Comparison of ENCODE assay signal across 21 cellular contexts in genomic region chr20:34211591-34211990, GRCh38. TPM values are rescaled to one million over a fixed set of nuclear protein-coding genes. Genes with fewer than 3 reads are reported as not detected.
DNase-seq lines count a peak whose midpoint lies in the region; ATAC-seq, FAIRE-seq and TF ChIP-seq lines count a peak whose summit lies in the region.
"Had no signal": no experiment of that assay in that cellular context is flagged by ENCODE, and none has a peak within 500 bp of the region (broad histone marks: within the 10 kb centered on the region; RNA-seq: fewer than 3 reads in every experiment).

No MANE protein-coding gene starts in this region.

- H3K27me3 ChIP-seq in HepG2 (ENCODE audit: control insufficient read depth in 1 of 2, insufficient read depth in 2 of 2, low read length in 2 of 2) (peaks cover 7 to 52% of the 10 kb centered on the region in 2 experiments; a peak in 4 of 5 replicates), right lobe of liver (no peaks in the 10 kb centered on the region)

- no peaks in the 10 kb centered on the region for H3K79me2 ChIP-seq in HepG2 (ENCODE audit: insufficient read depth, low read length)

- no peak overlapping the region for H3K4me2 ChIP-seq in HepG2 (ENCODE audit: low read depth, low read length)

- TF ChIP-seq RAD21 in HepG2 (CRISPR knock-in tag; IDR thresholded peaks at IDR 0.05) = no peak

- H3K27ac ChIP-seq in HepG2 (ENCODE audit: extremely low read length, insufficient read depth, low read length) (no peak overlapping the region), right lobe of liver (no peak overlapping the region)
- H3K27ac ChIP-seq: BLaER1 treated with 17β-estradiol and CSF1 and Interleukin-3, amounts not matched to agents 10 nM and 100 nM; GM23248 had no signal

- TF ChIP-seq CTCF in HepG2 (CRISPR knock-in tag; IDR thresholded peaks at IDR 0.05) = no peak
- no peak for TF ChIP-seq CTCF in right lobe of liver (IDR thresholded peaks at IDR 0.05)
- TF ChIP-seq CTCF in choroid plexus epithelial cell (conservative IDR thresholded peaks at IDR 0.05; ENCODE audit: low read depth, low read length) = no peak

- intact Hi-C loops in HepG2 (cut with micrococcal nuclease; ENCODE audit: unreplicated experiment) (no loop called here), right lobe of liver (cut with DNase I) (no loop called here)

- in situ Hi-C loops in HepG2 (cut with HindIII; ENCODE audit: extremely low pct_ligation_motif_present, low pct_unique_long_range_greater_than_20kb) = no loop called here

- ATAC-seq in HepG2 (no peak), right lobe of liver (no peak), left lobe of liver (no peak), HG03139 (IDR thresholded peaks at IDR 0.05; ENCODE audit: unreplicated experiment) (no peak)
- ATAC-seq: CD8-positive, alpha-beta T cell had no signal

- H3K9ac ChIP-seq in HepG2 (ENCODE audit: insufficient read depth, low read depth, low read length) = no peak overlapping the region
- H3K9ac ChIP-seq: BLaER1 treated with 17β-estradiol and CSF1 and Interleukin-3, amounts not matched to agents 10 nM and 100 nM; GM23248 had no signal

- no peak for TF ChIP-seq EP300 in HepG2 (IDR thresholded peaks at IDR 0.05; ENCODE audit: low read depth in 2 of 2, low read length in 2 of 2)
- no peak for TF ChIP-seq EP300 in HepG2 (CRISPR knock-in tag; IDR thresholded peaks at IDR 0.05; ENCODE audit: borderline replicate concordance)

- no TSS peak for BruUV-seq in HepG2 (replicated peaks; lab: Mats Ljungman, UMichigan)

- CTCF ChIA-PET in HepG2 (lab: Yijun Ruan, JAX; ENCODE audit: low intra/inter-chr PET ratio, low total read pairs) = no interaction called here

- POLR2A ChIA-PET in HepG2 (lab: Yijun Ruan, JAX) = no interaction called here

- H4K20me1 ChIP-seq in HepG2 (ENCODE audit: insufficient read depth, low read length) = no peaks in the 10 kb centered on the region
- H4K20me1 ChIP-seq: BLaER1 treated with 17β-estradiol and CSF1 and Interleukin-3, amounts not matched to agents 10 nM and 100 nM had no signal

- WGBS in HepG2 (ENCODE audit: low lambda C conversion rate) = 5% methylated on average over 2 of the region's 2 CpGs
- 57% methylated on average over 2 of the region's 2 CpGs for WGBS in right lobe of liver (ENCODE audit: insufficient coverage, low coverage, low lambda C conversion rate, missing lambda C conversion rate)

- DNase-seq in HepG2 (ENCODE audit: low spot score) (no peak), right lobe of liver (no peak), amniotic epithelial cell (ENCODE audit: low read depth) (peak; percentile 9), choroid plexus epithelial cell (ENCODE audit: low read depth) (peak; percentile 11), left lobe of liver (ENCODE audit: low spot score) (no peak), SKM-1 (lab: John Stamatoyannopoulos, UW; ENCODE audit: unreplicated experiment) (no peak)
- DNase-seq: 8988T; Calu3; CD8-positive, alpha-beta T cell; DND-41; EL; GM23248; HFFc6 had no signal

- H3K4me3 ChIP-seq in HepG2 (replicated peaks in 1 of 3; ENCODE audit: insufficient read depth in 1 of 3, low read depth in 2 of 3, low read length in 3 of 3) (no peak overlapping the region), right lobe of liver (no peak overlapping the region), choroid plexus epithelial cell (ENCODE audit: low read depth, low read length) (no peak overlapping the region)
- H3K4me3 ChIP-seq: BLaER1 treated with 17β-estradiol and CSF1 and Interleukin-3, amounts not matched to agents 10 nM and 100 nM; GM23248; HAP-1 had no signal

- TF ChIP-seq POLR2A in HepG2 (IDR thresholded peaks at IDR 0.05; ENCODE audit: insufficient read depth in 1 of 2, low read depth in 2 of 2, low read length in 2 of 2) = no peak
- TF ChIP-seq POLR2A in right lobe of liver (IDR thresholded peaks at IDR 0.05) = no peak

- no peaks in the 10 kb centered on the region for H3K36me3 ChIP-seq in HepG2 (replicated peaks in 1 of 2; ENCODE audit: control insufficient read depth in 1 of 2, insufficient read depth in 2 of 2, low read length in 2 of 2)
- no peaks in the 10 kb centered on the region for H3K36me3 ChIP-seq in right lobe of liver
- H3K36me3 ChIP-seq: BLaER1 treated with 17β-estradiol and CSF1 and Interleukin-3, amounts not matched to agents 10 nM and 100 nM; HAP-1 had no signal

- no peak overlapping the region for H2AFZ ChIP-seq in HepG2 (ENCODE audit: low read length)
- H2AFZ ChIP-seq: GM23248 had no signal

- H3K4me1 ChIP-seq in HepG2 (ENCODE audit: insufficient read depth, low read length) = peaks cover 16% of the 10 kb centered on the region
- H3K4me1 ChIP-seq in right lobe of liver = no peaks in the 10 kb centered on the region

- FAIRE-seq in HepG2 (lab: Jason Lieb, UNC) = no peak
- FAIRE-seq: GM12891, GM19239 had no signal

- H3K9me3 ChIP-seq in HepG2 (ENCODE audit: low read length) (no peaks in the 10 kb centered on the region), right lobe of liver (no peaks in the 10 kb centered on the region)
- H3K9me3 ChIP-seq: HAP-1 had no signal

TF ChIP-seq in HepG2, 621 proteins besides CTCF, POLR2A, EP300 and RAD21:
- 0 out of 2 replicates have a peak, but pooled peaks have one; percentile 16 for TF ChIP-seq CBX2 (IDR thresholded peaks at IDR 0.05; ENCODE audit: low read depth, low read length)
- TF ChIP-seq CBX2 (CRISPR knock-in tag; IDR thresholded peaks at IDR 0.05; ENCODE audit: low read depth) = no peak
- TF ChIP-seq ZNF317 (CRISPR knock-in tag; IDR thresholded peaks at IDR 0.05) = peak; percentile 95
- no peak for TF ChIP-seq ZBTB46 (CRISPR knock-in tag; IDR thresholded peaks at IDR 0.05; ENCODE audit: borderline replicate concordance)
- TF ChIP-seq ETV5 (CRISPR knock-in tag; IDR thresholded peaks at IDR 0.05; ENCODE audit: borderline replicate concordance) = no peak
- TF ChIP-seq BRCA1 (CRISPR knock-in tag; IDR thresholded peaks at IDR 0.05) = no peak

RNA-seq across cellular contexts. Expression of gene ASIP, which starts 29.6 kb away (rescaled TPM):
- not detected in 2 replicates for total RNA-seq in HepG2 (2016; rRNA removed; fragmentation: Illumina TruSeq; extraction: Trizol)
- total RNA-seq in HepG2 (2016; cell fraction: cytosol; rRNA removed; fragmentation: Illumina TruSeq; extraction: Trizol; ENCODE audit: low read depth) = not detected in 2 replicates
- total RNA-seq in HepG2 (2016; cell fraction: insoluble cytoplasmic fraction; rRNA removed; fragmentation: Illumina TruSeq; extraction: Trizol) = not detected in 2 replicates
- not detected in 2 replicates for total RNA-seq in HepG2 (2016; cell fraction: membrane; rRNA removed; fragmentation: Illumina TruSeq; extraction: Trizol)
- not detected in 2 replicates for total RNA-seq in HepG2 (2016; cell fraction: nucleus; rRNA removed; fragmentation: Illumina TruSeq; extraction: Trizol)
- not detected in 2 replicates for polyA plus RNA-seq in HepG2 (2011; rRNA removed)
- polyA plus RNA-seq in HepG2 (2011; cell fraction: cytosol; rRNA removed) = not detected in 2 replicates
- polyA plus RNA-seq in HepG2 (2011; cell fraction: nucleus; rRNA removed) = not detected in 2 replicates
- polyA plus RNA-seq in HepG2 (2012) = not detected in 2 replicates
- not detected in 2 replicates for polyA plus RNA-seq in HepG2 (2016; cell fraction: cytosol; fragmentation: Illumina TruSeq; extraction: Trizol; ENCODE audit: low read depth)
- polyA plus RNA-seq in HepG2 (2016; cell fraction: insoluble cytoplasmic fraction; fragmentation: Illumina TruSeq; extraction: Trizol; ENCODE audit: low read depth) = not detected in 2 replicates
- 0.39 TPM in 1 of 2 replicates, not detected in the other for polyA plus RNA-seq in HepG2 (2016; cell fraction: membrane; fragmentation: Illumina TruSeq; extraction: Trizol; ENCODE audit: low read depth)
- not detected in 2 replicates for polyA plus RNA-seq in HepG2 (2016; cell fraction: nucleus; fragmentation: Illumina TruSeq; extraction: Trizol; ENCODE audit: insufficient read depth, low read depth)
- not detected in 2 replicates for polyA minus RNA-seq in HepG2 (2011; rRNA and poly(A)+ RNA removed; ENCODE audit: low replicate concordance)
- not detected in 2 replicates for polyA minus RNA-seq in HepG2 (2011; cell fraction: cytosol; rRNA and poly(A)+ RNA removed)
- polyA minus RNA-seq in HepG2 (2011; cell fraction: nucleus; rRNA and poly(A)+ RNA removed) = not detected in 2 replicates
- total RNA-seq in right lobe of liver = under 1 TPM in 1 of 6 experiments, not detected in 5; 0.42 TPM
- 0.55 TPM for total RNA-seq in left lobe of liver
- total RNA-seq: B cell; Calu3; CD8-positive, alpha-beta T cell; G401; GM23248; H4; HFFc6 had no signal
- polyA plus RNA-seq: GM23248 had no signal

Comparison
In these comparisons a context has a peak if more than half of its experiments do, and no peak if none do; other contexts are left out.
1. DNase-seq: peak in amniotic epithelial cell (single experiment) and choroid plexus epithelial cell (single experiment); none in HepG2 (single experiment), right lobe of liver (0 of 3), left lobe of liver (single experiment) and SKM-1 (single experiment).